In the genomic region with DNA sequence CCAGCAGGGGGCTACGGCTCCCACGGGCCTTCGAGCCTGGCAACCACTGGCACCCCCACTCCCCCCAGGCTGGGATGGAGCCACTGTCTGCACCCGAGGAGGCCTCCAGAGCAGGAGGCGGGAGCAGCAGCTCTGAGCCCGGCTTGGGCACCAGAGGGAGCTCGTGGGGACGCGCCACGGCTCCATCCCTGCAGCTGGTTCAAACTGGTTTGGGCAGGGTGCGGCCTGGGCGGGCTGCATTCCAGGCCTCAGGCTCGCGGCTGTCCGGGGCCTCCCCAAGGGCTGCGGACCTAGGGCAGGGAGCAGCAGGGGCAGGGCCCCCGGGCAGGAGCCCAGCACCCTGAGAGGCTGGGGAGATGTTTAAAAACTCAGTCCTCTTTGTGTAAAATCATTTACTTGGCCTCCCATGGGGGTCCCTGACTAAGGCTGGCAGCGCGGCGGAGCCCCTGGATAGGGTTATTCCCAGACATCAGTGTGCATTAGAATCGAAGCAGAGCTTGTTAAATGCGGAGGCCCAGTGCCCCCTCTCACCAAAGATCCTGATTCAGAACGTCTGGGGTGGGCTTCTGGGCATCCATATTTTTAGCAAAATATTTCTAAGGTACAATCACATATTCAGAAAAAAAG, we compare ENCODE assay signal across 1 cellular context.
TF ChIP-seq lines count a peak whose summit lies in the region.

No MANE protein-coding gene starts in this region.

TF ChIP-seq in K562, 482 proteins besides CTCF, POLR2A, EP300 and RAD21 (continued from another document and continues in another):
- TF ChIP-seq, protein P1, sequence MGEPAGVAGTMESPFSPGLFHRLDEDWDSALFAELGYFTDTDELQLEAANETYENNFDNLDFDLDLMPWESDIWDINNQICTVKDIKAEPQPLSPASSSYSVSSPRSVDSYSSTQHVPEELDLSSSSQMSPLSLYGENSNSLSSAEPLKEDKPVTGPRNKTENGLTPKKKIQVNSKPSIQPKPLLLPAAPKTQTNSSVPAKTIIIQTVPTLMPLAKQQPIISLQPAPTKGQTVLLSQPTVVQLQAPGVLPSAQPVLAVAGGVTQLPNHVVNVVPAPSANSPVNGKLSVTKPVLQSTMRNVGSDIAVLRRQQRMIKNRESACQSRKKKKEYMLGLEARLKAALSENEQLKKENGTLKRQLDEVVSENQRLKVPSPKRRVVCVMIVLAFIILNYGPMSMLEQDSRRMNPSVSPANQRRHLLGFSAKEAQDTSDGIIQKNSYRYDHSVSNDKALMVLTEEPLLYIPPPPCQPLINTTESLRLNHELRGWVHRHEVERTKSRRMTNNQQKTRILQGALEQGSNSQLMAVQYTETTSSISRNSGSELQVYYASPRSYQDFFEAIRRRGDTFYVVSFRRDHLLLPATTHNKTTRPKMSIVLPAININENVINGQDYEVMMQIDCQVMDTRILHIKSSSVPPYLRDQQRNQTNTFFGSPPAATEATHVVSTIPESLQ (CRISPR knock-in tag; IDR thresholded peaks at IDR 0.05), result 0 out of 2 replicates have a peak, but pooled peaks have one; percentile 59
- no peak for TF ChIP-seq PTTG1 (tag; IDR thresholded peaks at IDR 0.05; ENCODE audit: low read depth)
- no peak for TF ChIP-seq ZZZ3 (IDR thresholded peaks at IDR 0.05)
- peak; percentile 58; the same call in 1 of the 2 replicates for TF ChIP-seq TAF7 (tag; IDR thresholded peaks at IDR 0.05)
- TF ChIP-seq SUPT5H (IDR thresholded peaks at IDR 0.05), result peak; percentile 73
- TF ChIP-seq RHOXF2B (CRISPR knock-in tag; conservative IDR thresholded peaks at IDR 0.05), result no peak
- TF ChIP-seq FOXK2 (conservative IDR thresholded peaks at IDR 0.05 in 1 of 2, IDR thresholded peaks at IDR 0.05 in 1 of 2; ENCODE audit: low read depth in 2 of 2), result no peak
- no peak for TF ChIP-seq ZNF324 (CRISPR knock-in tag; IDR thresholded peaks at IDR 0.05)
- TF ChIP-seq, protein P2, sequence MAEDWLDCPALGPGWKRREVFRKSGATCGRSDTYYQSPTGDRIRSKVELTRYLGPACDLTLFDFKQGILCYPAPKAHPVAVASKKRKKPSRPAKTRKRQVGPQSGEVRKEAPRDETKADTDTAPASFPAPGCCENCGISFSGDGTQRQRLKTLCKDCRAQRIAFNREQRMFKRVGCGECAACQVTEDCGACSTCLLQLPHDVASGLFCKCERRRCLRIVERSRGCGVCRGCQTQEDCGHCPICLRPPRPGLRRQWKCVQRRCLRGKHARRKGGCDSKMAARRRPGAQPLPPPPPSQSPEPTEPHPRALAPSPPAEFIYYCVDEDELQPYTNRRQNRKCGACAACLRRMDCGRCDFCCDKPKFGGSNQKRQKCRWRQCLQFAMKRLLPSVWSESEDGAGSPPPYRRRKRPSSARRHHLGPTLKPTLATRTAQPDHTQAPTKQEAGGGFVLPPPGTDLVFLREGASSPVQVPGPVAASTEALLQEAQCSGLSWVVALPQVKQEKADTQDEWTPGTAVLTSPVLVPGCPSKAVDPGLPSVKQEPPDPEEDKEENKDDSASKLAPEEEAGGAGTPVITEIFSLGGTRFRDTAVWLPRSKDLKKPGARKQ (CRISPR knock-in tag; IDR thresholded peaks at IDR 0.05), result no peak
- TF ChIP-seq, protein P3, sequence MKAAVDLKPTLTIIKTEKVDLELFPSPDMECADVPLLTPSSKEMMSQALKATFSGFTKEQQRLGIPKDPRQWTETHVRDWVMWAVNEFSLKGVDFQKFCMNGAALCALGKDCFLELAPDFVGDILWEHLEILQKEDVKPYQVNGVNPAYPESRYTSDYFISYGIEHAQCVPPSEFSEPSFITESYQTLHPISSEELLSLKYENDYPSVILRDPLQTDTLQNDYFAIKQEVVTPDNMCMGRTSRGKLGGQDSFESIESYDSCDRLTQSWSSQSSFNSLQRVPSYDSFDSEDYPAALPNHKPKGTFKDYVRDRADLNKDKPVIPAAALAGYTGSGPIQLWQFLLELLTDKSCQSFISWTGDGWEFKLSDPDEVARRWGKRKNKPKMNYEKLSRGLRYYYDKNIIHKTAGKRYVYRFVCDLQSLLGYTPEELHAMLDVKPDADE (conservative IDR thresholded peaks at IDR 0.05; ENCODE audit: control insufficient read depth, low read depth, low read length), result 0 out of 2 replicates have a peak, but pooled peaks have one; percentile 30
- TF ChIP-seq, protein P4, sequence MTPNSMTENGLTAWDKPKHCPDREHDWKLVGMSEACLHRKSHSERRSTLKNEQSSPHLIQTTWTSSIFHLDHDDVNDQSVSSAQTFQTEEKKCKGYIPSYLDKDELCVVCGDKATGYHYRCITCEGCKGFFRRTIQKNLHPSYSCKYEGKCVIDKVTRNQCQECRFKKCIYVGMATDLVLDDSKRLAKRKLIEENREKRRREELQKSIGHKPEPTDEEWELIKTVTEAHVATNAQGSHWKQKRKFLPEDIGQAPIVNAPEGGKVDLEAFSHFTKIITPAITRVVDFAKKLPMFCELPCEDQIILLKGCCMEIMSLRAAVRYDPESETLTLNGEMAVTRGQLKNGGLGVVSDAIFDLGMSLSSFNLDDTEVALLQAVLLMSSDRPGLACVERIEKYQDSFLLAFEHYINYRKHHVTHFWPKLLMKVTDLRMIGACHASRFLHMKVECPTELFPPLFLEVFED (CRISPR knock-in tag; conservative IDR thresholded peaks at IDR 0.05), result no peak
- TF ChIP-seq TRIM28 (IDR thresholded peaks at IDR 0.05), result no peak
- TF ChIP-seq, protein P5, sequence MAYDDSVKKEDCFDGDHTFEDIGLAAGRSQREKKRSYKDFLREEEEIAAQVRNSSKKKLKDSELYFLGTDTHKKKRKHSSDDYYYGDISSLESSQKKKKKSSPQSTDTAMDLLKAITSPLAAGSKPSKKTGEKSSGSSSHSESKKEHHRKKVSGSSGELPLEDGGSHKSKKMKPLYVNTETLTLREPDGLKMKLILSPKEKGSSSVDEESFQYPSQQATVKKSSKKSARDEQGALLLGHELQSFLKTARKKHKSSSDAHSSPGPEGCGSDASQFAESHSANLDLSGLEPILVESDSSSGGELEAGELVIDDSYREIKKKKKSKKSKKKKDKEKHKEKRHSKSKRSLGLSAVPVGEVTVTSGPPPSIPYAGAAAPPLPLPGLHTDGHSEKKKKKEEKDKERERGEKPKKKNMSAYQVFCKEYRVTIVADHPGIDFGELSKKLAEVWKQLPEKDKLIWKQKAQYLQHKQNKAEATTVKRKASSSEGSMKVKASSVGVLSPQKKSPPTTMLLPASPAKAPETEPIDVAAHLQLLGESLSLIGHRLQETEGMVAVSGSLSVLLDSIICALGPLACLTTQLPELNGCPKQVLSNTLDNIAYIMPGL (CRISPR knock-in tag; IDR thresholded peaks at IDR 0.05), result no peak
- no peak for TF ChIP-seq HEY1 (CRISPR knock-in tag; IDR thresholded peaks at IDR 0.05; ENCODE audit: borderline replicate concordance)
- TF ChIP-seq, protein P6, sequence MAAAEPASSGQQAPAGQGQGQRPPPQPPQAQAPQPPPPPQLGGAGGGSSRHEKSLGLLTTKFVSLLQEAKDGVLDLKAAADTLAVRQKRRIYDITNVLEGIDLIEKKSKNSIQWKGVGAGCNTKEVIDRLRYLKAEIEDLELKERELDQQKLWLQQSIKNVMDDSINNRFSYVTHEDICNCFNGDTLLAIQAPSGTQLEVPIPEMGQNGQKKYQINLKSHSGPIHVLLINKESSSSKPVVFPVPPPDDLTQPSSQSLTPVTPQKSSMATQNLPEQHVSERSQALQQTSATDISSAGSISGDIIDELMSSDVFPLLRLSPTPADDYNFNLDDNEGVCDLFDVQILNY (CRISPR knock-in tag; IDR thresholded peaks at IDR 0.05), result no peak
- no peak for TF ChIP-seq ZNF143 (CRISPR knock-in tag; IDR thresholded peaks at IDR 0.05)
- TF ChIP-seq POLR2AphosphoS5 (IDR thresholded peaks at IDR 0.05; ENCODE audit: control insufficient read depth, insufficient read depth, low read depth, low read length), result peak; percentile 75; the same call in 1 of the 2 replicates
- TF ChIP-seq NCOA6 (IDR thresholded peaks at IDR 0.05), result no peak
- TF ChIP-seq, protein P7, sequence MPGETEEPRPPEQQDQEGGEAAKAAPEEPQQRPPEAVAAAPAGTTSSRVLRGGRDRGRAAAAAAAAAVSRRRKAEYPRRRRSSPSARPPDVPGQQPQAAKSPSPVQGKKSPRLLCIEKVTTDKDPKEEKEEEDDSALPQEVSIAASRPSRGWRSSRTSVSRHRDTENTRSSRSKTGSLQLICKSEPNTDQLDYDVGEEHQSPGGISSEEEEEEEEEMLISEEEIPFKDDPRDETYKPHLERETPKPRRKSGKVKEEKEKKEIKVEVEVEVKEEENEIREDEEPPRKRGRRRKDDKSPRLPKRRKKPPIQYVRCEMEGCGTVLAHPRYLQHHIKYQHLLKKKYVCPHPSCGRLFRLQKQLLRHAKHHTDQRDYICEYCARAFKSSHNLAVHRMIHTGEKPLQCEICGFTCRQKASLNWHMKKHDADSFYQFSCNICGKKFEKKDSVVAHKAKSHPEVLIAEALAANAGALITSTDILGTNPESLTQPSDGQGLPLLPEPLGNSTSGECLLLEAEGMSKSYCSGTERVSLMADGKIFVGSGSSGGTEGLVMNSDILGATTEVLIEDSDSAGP (CRISPR knock-in tag; IDR thresholded peaks at IDR 0.05), result no peak
- no peak for TF ChIP-seq NFIX (CRISPR knock-in tag; IDR thresholded peaks at IDR 0.05; ENCODE audit: low read depth)
- peak; percentile 95; the same call in 1 of the 2 replicates for TF ChIP-seq KLF6 (CRISPR knock-in tag; IDR thresholded peaks at IDR 0.05; ENCODE audit: borderline replicate concordance)
- no peak for TF ChIP-seq ZNF384 (IDR thresholded peaks at IDR 0.05; ENCODE audit: low read depth, low read length)
- TF ChIP-seq ZBTB17 (CRISPR knock-in tag; IDR thresholded peaks at IDR 0.05), result peak; percentile 85
- no peak for TF ChIP-seq KHSRP (IDR thresholded peaks at IDR 0.05)
- no peak for TF ChIP-seq POU5F1 (IDR thresholded peaks at IDR 0.05; ENCODE audit: borderline replicate concordance, low read depth, low read length, partially characterized antibody)
- peak; percentile 50; the same call in 1 of the 2 replicates for TF ChIP-seq ZBED1 (IDR thresholded peaks at IDR 0.05)
- no peak for TF ChIP-seq CC2D1A (IDR thresholded peaks at IDR 0.05)
- no peak for TF ChIP-seq SMAD1 (IDR thresholded peaks at IDR 0.05; ENCODE audit: low read depth, low read length, partially characterized antibody)
- TF ChIP-seq, protein P8, sequence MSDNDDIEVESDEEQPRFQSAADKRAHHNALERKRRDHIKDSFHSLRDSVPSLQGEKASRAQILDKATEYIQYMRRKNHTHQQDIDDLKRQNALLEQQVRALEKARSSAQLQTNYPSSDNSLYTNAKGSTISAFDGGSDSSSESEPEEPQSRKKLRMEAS (CRISPR knock-in tag; IDR thresholded peaks at IDR 0.05), result peak; percentile 85
- TF ChIP-seq SOX6 (IDR thresholded peaks at IDR 0.05), result peak; percentile 66
- peak in 1 of 2 experiments; percentile 63; a peak in 2 of 4 replicates for TF ChIP-seq SRF (CRISPR knock-in tag; IDR thresholded peaks at IDR 0.05)
- no peak for TF ChIP-seq MCM5 (IDR thresholded peaks at IDR 0.05; ENCODE audit: low read depth)
- TF ChIP-seq, protein P9, sequence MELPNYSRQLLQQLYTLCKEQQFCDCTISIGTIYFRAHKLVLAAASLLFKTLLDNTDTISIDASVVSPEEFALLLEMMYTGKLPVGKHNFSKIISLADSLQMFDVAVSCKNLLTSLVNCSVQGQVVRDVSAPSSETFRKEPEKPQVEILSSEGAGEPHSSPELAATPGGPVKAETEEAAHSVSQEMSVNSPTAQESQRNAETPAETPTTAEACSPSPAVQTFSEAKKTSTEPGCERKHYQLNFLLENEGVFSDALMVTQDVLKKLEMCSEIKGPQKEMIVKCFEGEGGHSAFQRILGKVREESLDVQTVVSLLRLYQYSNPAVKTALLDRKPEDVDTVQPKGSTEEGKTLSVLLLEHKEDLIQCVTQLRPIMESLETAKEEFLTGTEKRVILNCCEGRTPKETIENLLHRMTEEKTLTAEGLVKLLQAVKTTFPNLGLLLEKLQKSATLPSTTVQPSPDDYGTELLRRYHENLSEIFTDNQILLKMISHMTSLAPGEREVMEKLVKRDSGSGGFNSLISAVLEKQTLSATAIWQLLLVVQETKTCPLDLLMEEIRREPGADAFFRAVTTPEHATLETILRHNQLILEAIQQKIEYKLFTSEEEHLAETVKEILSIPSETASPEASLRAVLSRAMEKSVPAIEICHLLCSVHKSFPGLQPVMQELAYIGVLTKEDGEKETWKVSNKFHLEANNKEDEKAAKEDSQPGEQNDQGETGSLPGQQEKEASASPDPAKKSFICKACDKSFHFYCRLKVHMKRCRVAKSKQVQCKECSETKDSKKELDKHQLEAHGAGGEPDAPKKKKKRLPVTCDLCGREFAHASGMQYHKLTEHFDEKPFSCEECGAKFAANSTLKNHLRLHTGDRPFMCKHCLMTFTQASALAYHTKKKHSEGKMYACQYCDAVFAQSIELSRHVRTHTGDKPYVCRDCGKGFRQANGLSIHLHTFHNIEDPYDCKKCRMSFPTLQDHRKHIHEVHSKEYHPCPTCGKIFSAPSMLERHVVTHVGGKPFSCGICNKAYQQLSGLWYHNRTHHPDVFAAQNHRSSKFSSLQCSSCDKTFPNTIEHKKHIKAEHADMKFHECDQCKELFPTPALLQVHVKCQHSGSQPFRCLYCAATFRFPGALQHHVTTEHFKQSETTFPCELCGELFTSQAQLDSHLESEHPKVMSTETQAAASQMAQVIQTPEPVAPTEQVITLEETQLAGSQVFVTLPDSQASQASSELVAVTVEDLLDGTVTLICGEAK (IDR thresholded peaks at IDR 0.05), result 0 out of 2 replicates have a peak, but pooled peaks have one; percentile 19
- TF ChIP-seq, protein P9 (CRISPR knock-in tag; IDR thresholded peaks at IDR 0.05), result no peak
- TF ChIP-seq, protein P10, sequence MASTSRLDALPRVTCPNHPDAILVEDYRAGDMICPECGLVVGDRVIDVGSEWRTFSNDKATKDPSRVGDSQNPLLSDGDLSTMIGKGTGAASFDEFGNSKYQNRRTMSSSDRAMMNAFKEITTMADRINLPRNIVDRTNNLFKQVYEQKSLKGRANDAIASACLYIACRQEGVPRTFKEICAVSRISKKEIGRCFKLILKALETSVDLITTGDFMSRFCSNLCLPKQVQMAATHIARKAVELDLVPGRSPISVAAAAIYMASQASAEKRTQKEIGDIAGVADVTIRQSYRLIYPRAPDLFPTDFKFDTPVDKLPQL (IDR thresholded peaks at IDR 0.05; ENCODE audit: extremely low read depth, insufficient read length), result no peak
- no peak for TF ChIP-seq ARHGAP35 (IDR thresholded peaks at IDR 0.05; ENCODE audit: partially characterized antibody)
